In the genomic region with DNA sequence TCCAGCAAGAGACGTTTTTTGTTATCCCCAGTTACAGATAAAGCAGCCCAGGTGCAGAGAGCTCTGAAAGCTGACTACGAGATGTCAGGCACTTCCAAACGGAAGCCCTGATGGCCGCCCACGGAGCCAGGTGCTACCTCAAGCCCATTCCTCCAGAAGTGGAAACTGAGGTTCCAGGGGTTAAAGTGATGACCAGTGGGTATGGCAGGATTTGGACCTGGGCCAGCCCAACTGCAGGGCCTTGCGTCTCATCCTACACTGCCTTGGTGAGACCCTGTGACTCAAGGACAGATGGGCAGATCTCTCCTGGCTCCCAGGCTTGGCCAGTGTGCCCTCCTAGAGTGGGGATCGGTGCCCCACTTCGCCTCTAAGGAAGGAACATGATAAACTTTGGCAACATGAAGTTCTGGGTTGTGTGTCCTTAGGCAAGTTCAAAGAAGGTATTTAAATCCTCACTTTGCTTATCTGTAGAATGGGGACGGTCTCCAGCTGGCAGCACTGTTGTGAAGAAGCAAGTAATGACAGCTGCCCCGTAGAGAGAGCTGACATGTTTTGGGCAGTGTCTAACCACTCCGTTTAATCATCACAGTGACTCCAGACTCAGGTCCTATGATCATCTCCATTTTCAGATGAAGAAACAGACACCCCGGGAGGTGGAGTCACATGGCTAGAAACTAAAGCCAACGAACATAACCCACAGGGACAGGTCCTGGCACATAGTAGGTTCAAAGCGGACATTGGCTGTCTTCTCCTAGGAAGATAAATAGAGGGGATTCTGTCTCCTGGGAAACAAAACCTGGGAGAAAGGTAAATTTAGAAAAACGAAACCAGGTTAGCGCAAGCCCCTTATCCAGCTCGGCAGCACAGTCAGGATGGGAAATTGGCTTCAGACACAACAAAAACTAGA, we compare ENCODE assay signal across 16 cellular contexts. TPM values are rescaled to one million over a fixed set of nuclear protein-coding genes. Genes with fewer than 3 reads are reported as not detected.
DNase-seq lines count a peak whose midpoint lies in the region; ATAC-seq and TF ChIP-seq lines count a peak whose summit lies in the region.
"Had no signal": no experiment of that assay in that cellular context is flagged by ENCODE, and none has a peak within 500 bp of the region (broad histone marks: within the 10 kb centered on the region; RNA-seq: fewer than 3 reads in every experiment).

No MANE protein-coding gene starts in this region.

- no peaks in the 10 kb centered on the region for H3K4me1 Mint-ChIP-seq in endodermal cell

- 77 to 82% methylated on average over 14 to 17 of the region's 17 CpGs for WGBS in endodermal cell (ENCODE audit: insufficient coverage in 1 of 2, insufficient read length in 1 of 2), 2 experiments
- 26 to 44% (median 33%) methylated on average over 17 of the region's 17 CpGs for WGBS in psoas muscle, 3 donors
- 50 to 64% methylated on average over 17 of the region's 17 CpGs for WGBS in tibial nerve, 2 donors

- no peak for TF ChIP-seq POLR2A in tibial nerve (IDR thresholded peaks at IDR 0.05)

- no peak overlapping the region for H3K4me2 ChIP-seq in OCI-LY7 (ENCODE audit: low read length)
- H3K4me2 ChIP-seq: A549, smooth muscle cell had no signal

- H3K9me2 ChIP-seq in OCI-LY7 (ENCODE audit: insufficient read depth, low read length) = no peaks in the 10 kb centered on the region

- no TSS peak for BruUV-seq in OCI-LY7 (replicated peaks; lab: Mats Ljungman, UMichigan)

- H3K9me3 ChIP-seq in endodermal cell (ENCODE audit: control insufficient read depth, low read length) = no peaks in the 10 kb centered on the region
- H3K9me3 ChIP-seq in psoas muscle = no peaks in the 10 kb centered on the region
- no peaks in the 10 kb centered on the region for H3K9me3 ChIP-seq in OCI-LY7 (ENCODE audit: low read length)
- H3K9me3 ChIP-seq in tibial nerve = no peaks in the 10 kb centered on the region
- H3K9me3 ChIP-seq: A549, tibial artery had no signal

- DNase-seq in NOMO-1 treated with DMSO at 0.1 percent for 48 hours (lab: John Stamatoyannopoulos, UW; ENCODE audit: unreplicated experiment) (peak; percentile 26), NOMO-1 treated with dmso at 0.1 percent for 144 hours (lab: John Stamatoyannopoulos, UW; ENCODE audit: unreplicated experiment) (no peak), OCI-M1 (lab: John Stamatoyannopoulos, UW) (peak; percentile 8), endodermal cell (no peak), psoas muscle (no peak), OCI-LY7 (ENCODE audit: low spot score) (no peak), tibial nerve (ENCODE audit: low spot score in 2 of 2) (no peak)
- DNase-seq: activated CD4-positive, CD25-positive, alpha-beta regulatory T cell treated with anti-CD3 and anti-CD28 coated beads, Interleukin-2, amount 50 U/mL, for 72 hours; brain microvascular endothelial cell; tibial artery had no signal

- H3K27ac ChIP-seq in endodermal cell (ENCODE audit: low read depth, low read length) (peak overlapping the region; percentile 25), psoas muscle (peak overlapping the region; percentile 84), OCI-LY7 (ENCODE audit: low read depth, low read length, poor library complexity, severe bottlenecking) (no peak overlapping the region), tibial nerve (no peak overlapping the region)
- H3K27ac ChIP-seq: A549, brain microvascular endothelial cell, tibial artery had no signal

- no peaks in the 10 kb centered on the region for H3K9me3 Mint-ChIP-seq in endodermal cell
- H3K9me3 Mint-ChIP-seq: nephron had no signal

- no peaks in the 10 kb centered on the region for H3K79me2 ChIP-seq in OCI-LY7 (ENCODE audit: insufficient read depth, low read depth, low read length)

- H3K4me3 ChIP-seq in endodermal cell (ENCODE audit: low read length) = no peak overlapping the region
- H3K4me3 ChIP-seq in psoas muscle = peak overlapping the region; percentile 48
- H3K4me3 ChIP-seq in OCI-LY7 (ENCODE audit: low read depth, low read length, poor library complexity, severe bottlenecking) = no peak overlapping the region
- H3K4me3 ChIP-seq in tibial nerve = no peak overlapping the region
- H3K4me3 ChIP-seq: A549, smooth muscle cell, tibial artery had no signal

- no peak overlapping the region for H2AFZ ChIP-seq in OCI-LY7 (ENCODE audit: low read length)

- intact Hi-C loops in psoas muscle (cut with DNase I) = loop anchor here in 1 of 2 donors (5.0 kb wide), 1 partner anchor 330 kb away; no protein-coding TSS in a partner anchor
- intact Hi-C loops in OCI-LY7 (cut with micrococcal nuclease; ENCODE audit: unreplicated experiment) = no loop called here

- H3K36me3 Mint-ChIP-seq in endodermal cell (ENCODE audit: low read depth) = peaks cover 3% of the 10 kb centered on the region

- ATAC-seq in psoas muscle (peak; percentile 73 to 83 (median 82)), GM19328 (IDR thresholded peaks at IDR 0.05; ENCODE audit: unreplicated experiment) (no peak)

- H3K27me3 Mint-ChIP-seq in endodermal cell (ENCODE audit: insufficient read depth) = peaks cover 33% of the 10 kb centered on the region

- no peak for TF ChIP-seq EP300 in tibial nerve (IDR thresholded peaks at IDR 0.05)

- CTCF ChIA-PET in OCI-LY7 (lab: Charles Lee; ENCODE audit: unreplicated experiment) = no interaction called here

- POLR2A ChIA-PET in OCI-LY7 (lab: Charles Lee) = no interaction called here

- H3K27me3 ChIP-seq in endodermal cell (ENCODE audit: control insufficient read depth, insufficient read depth, low read length, poor library complexity, severe bottlenecking) (no peaks in the 10 kb centered on the region), psoas muscle (ENCODE audit: insufficient read depth in 3 of 3, low read length in 2 of 3) (peaks cover 0 to 33% (median 0%) of the 10 kb centered on the region in 3 donors), tibial nerve (peaks cover 0 to 38% of the 10 kb centered on the region in 2 donors)

- TF ChIP-seq CTCF in endodermal cell (conservative IDR thresholded peaks at IDR 0.05) = no peak
- no peak for TF ChIP-seq CTCF in psoas muscle (IDR thresholded peaks at IDR 0.05)
- TF ChIP-seq CTCF in OCI-LY7 (conservative IDR thresholded peaks at IDR 0.05; ENCODE audit: low read length) = no peak
- no peak for TF ChIP-seq CTCF in tibial nerve (IDR thresholded peaks at IDR 0.05)

- H4K20me1 ChIP-seq in OCI-LY7 (ENCODE audit: insufficient read depth, low read length) = no peaks in the 10 kb centered on the region

- no peaks in the 10 kb centered on the region for H3K36me3 ChIP-seq in endodermal cell (ENCODE audit: control insufficient read depth, insufficient read depth, low read length)
- H3K36me3 ChIP-seq in psoas muscle (ENCODE audit: insufficient read depth in 1 of 2, low read depth in 1 of 2) = peaks cover 0 to 3% of the 10 kb centered on the region in 2 donors
- no peaks in the 10 kb centered on the region for H3K36me3 ChIP-seq in OCI-LY7 (ENCODE audit: insufficient read depth, low read length)
- peaks cover 0 to 14% (median 0%) of the 10 kb centered on the region in 3 donors for H3K36me3 ChIP-seq in tibial nerve
- H3K36me3 ChIP-seq: brain microvascular endothelial cell had no signal

- no peak overlapping the region for H3K9ac ChIP-seq in endodermal cell (ENCODE audit: extremely low read depth, low read length, poor library complexity, severe bottlenecking)

- H3K4me3 Mint-ChIP-seq in endodermal cell = no peak overlapping the region
- H3K4me3 Mint-ChIP-seq: nephron had no signal

- H3K27ac Mint-ChIP-seq in endodermal cell = no peak overlapping the region
- H3K27ac Mint-ChIP-seq: nephron had no signal

- H3K4me1 ChIP-seq in endodermal cell (ENCODE audit: control insufficient read depth, insufficient read depth, low read length) (no peaks in the 10 kb centered on the region), psoas muscle (peaks cover 9% of the 10 kb centered on the region), OCI-LY7 (ENCODE audit: insufficient read depth, low read length, poor library complexity, severe bottlenecking) (no peaks in the 10 kb centered on the region), tibial nerve (peaks cover 0 to 28% (median 6%) of the 10 kb centered on the region in 4 donors)
- H3K4me1 ChIP-seq: A549 had no signal

RNA-seq across cellular contexts. Expression of a gene that starts 34.4 kb away (rescaled TPM):
- under 1 TPM; 0.22 to 0.77 TPM for total RNA-seq in endodermal cell
- 0.68 TPM for polyA plus RNA-seq in endodermal cell (2013, experiment 1 of 2)
- 0.83 TPM for polyA plus RNA-seq in endodermal cell (2013, experiment 2 of 2)
- total RNA-seq in psoas muscle = 1 to 10 TPM in 1 of 4 donors, under 1 TPM in 3; 0.11 to 1.4 (median 0.47) TPM
- polyA plus RNA-seq in psoas muscle = 1 to 10 TPM in 1 of 3 donors, under 1 TPM in 2; 0.17 to 1.2 (median 0.53) TPM
- total RNA-seq in OCI-LY7 (2014; rRNA removed; shearing (Covaris generic)) = not detected in 2 replicates
- not detected in 2 replicates for total RNA-seq in OCI-LY7 (2022)
- total RNA-seq in tibial nerve = 1 to 10 TPM in 1 of 4 donors, under 1 TPM in 2, not detected in 1; 0.20 to 1.0 (median 0.60) TPM
- total RNA-seq: endothelial cell of umbilical vein, M059J, smooth muscle cell had no signal
- polyA plus RNA-seq: A549, endothelial cell of umbilical vein, smooth muscle cell had no signal

Comparison
In these comparisons a context has a peak if more than half of its experiments do, and no peak if none do; other contexts are left out.
1. DNase-seq: peak in NOMO-1 treated with DMSO at 0.1 percent for 48 hours (single experiment) and OCI-M1 (single experiment); none in NOMO-1 treated with dmso at 0.1 percent for 144 hours (single experiment), endodermal cell (single experiment), psoas muscle (0 of 2), OCI-LY7 (single experiment) and tibial nerve (0 of 2).
2. H3K27ac ChIP-seq: peak in endodermal cell (single experiment) and psoas muscle (single experiment); none in OCI-LY7 (single experiment) and tibial nerve (0 of 4).